13 cellular contexts compared by ENCODE assay signal in the genomic region with DNA sequence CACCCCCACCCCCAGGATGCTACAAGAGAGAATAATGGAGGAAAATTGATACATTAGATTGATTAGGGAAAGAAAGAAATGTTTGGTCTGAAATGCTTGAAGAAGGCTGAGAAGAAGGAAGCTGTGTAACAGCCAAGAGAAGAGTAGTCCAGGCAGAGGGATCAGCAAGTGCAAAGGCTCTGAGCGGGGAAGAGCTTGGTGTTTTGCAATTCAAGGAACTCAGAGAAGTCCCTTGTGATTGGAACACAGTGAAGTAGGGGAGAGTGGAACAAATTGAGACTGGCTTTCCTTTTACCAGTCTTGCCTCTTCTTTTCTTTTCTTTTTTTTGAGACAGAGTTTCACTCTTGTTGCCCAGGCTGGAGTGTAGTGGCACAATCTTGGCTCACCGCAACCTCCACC.
DNase-seq lines count a peak whose midpoint lies in the region; ATAC-seq, FAIRE-seq and TF ChIP-seq lines count a peak whose summit lies in the region.
"Had no signal": no experiment of that assay in that cellular context is flagged by ENCODE, and none has a peak within 500 bp of the region (broad histone marks: within the 10 kb centered on the region; RNA-seq: fewer than 3 reads in every experiment).

No MANE protein-coding gene starts in this region.

- no peak overlapping the region for H2BK12ac ChIP-seq in H1 (ENCODE audit: low read depth, low read length)

- no peak overlapping the region for H2BK120ac ChIP-seq in H1 (replicated peaks; ENCODE audit: low read depth, low read length)

- H3K4ac ChIP-seq in H1 (replicated peaks; ENCODE audit: insufficient read length, low read depth, low read length) = no peak overlapping the region

- H3K9ac ChIP-seq in OCI-LY3 (ENCODE audit: low read length) = peak overlapping the region; percentile 92; the same call in 1 of the 2 replicates
- no peak overlapping the region; a peak in 1 of 7 replicates for H3K9ac ChIP-seq in H1 (replicated peaks in 1 of 4; ENCODE audit: extremely low read depth in 1 of 4, low read depth in 3 of 4, low read length in 3 of 4)

- H3K79me2 ChIP-seq in OCI-LY3 (ENCODE audit: low read length) = no peaks in the 10 kb centered on the region
- H3K79me2 ChIP-seq in H1 (ENCODE audit: control insufficient read depth in 1 of 2, insufficient read depth in 2 of 2, low read length in 2 of 2) = no peaks in the 10 kb centered on the region

- H3K27ac ChIP-seq in 22Rv1 (peak overlapping the region; percentile 91), OCI-LY3 (ENCODE audit: low read length) (no peak overlapping the region), H1 (ENCODE audit: low read depth, low read length) (no peak overlapping the region), ascending aorta (no peak overlapping the region), uterus (no peak overlapping the region)
- H3K27ac ChIP-seq in CD4-positive, alpha-beta T cell (ENCODE audit: low read depth, low read length) = no peak overlapping the region

- no peak overlapping the region for H3K14ac ChIP-seq in H1 (ENCODE audit: insufficient read length)

- peak overlapping the region; percentile 42; the same call in 1 of the 2 replicates for H2AK5ac ChIP-seq in H1 (ENCODE audit: low read depth, low read length)

- TF ChIP-seq CTCF in 22Rv1 (IDR thresholded peaks at IDR 0.05) (no peak), OCI-LY3 (IDR thresholded peaks at IDR 0.05; ENCODE audit: low read depth, low read length) (no peak), H1 (IDR thresholded peaks at IDR 0.05; ENCODE audit: control extremely low read depth in 1 of 3, insufficient read depth in 1 of 3, low read depth in 1 of 3, low read length in 3 of 3) (no peak), ascending aorta (IDR thresholded peaks at IDR 0.05) (no peak), uterus (IDR thresholded peaks at IDR 0.05) (no peak), GM13977 (IDR thresholded peaks at IDR 0.05; ENCODE audit: extremely low read depth, insufficient read depth, missing control alignments) (no peak)
- TF ChIP-seq CTCF in CD4-positive, alpha-beta T cell (IDR thresholded peaks at IDR 0.05) = no peak

- no peak overlapping the region for H2BK5ac ChIP-seq in H1 (ENCODE audit: low read depth, low read length)

- peak overlapping the region; percentile 80 for H3K4me3 ChIP-seq in OCI-LY3 (ENCODE audit: low read length)
- peak overlapping the region in 1 of 4 experiments; percentile 76; a peak in 2 of 8 replicates for H3K4me3 ChIP-seq in H1 (ENCODE audit: extremely low read depth in 1 of 4, insufficient read depth in 2 of 4, low read depth in 3 of 4, low read length in 4 of 4)
- H3K4me3 ChIP-seq in ascending aorta = no peak overlapping the region
- no peak overlapping the region for H3K4me3 ChIP-seq in uterus

- no peaks in the 10 kb centered on the region for H4K20me1 ChIP-seq in OCI-LY3 (ENCODE audit: insufficient read depth, low read length)
- H4K20me1 ChIP-seq in H1 (replicated peaks in 1 of 2; ENCODE audit: control insufficient read depth in 1 of 2, insufficient read depth in 2 of 2, low read length in 2 of 2) = no peaks in the 10 kb centered on the region

- H3K23me2 ChIP-seq in H1 (ENCODE audit: low read depth, low read length) = peaks cover 3% of the 10 kb centered on the region; the same call in 1 of the 2 replicates

- 83% methylated on average over 2 of the region's 2 CpGs; no CpG with 5 or more reads in 1 of the 2 experiments for WGBS in H1 (ENCODE audit: extremely low coverage in 1 of 2, insufficient coverage in 1 of 2, insufficient read length in 1 of 2, insufficient replicate concordance in 2 of 2, low coverage in 1 of 2, low lambda C conversion rate in 2 of 2, missing lambda C conversion rate in 1 of 2), 2 experiments

- no peak overlapping the region for H4K8ac ChIP-seq in H1 (ENCODE audit: extremely low read depth, insufficient read depth, low read length)

- TF ChIP-seq RAD21 in H1 (IDR thresholded peaks at IDR 0.05 in 1 of 2, conservative IDR thresholded peaks at IDR 0.05 in 1 of 2; ENCODE audit: low read depth in 2 of 2, low read length in 2 of 2) = no peak

- H3K4me3 Mint-ChIP-seq in CD4-positive, alpha-beta T cell = peak overlapping the region; percentile 21

- POLR2A ChIA-PET in CD4-positive, alpha-beta T cell (lab: Charles Lee) = interaction anchor here (1.4 kb wide), 1 partner anchor 76 kb away, joined by 5 read pairs; the partner anchor contains the start of gene CHD6
- POLR2A ChIA-PET in H1 (lab: Charles Lee; ENCODE audit: partially characterized antibody) = interaction anchor here (0.6 to 1.1 kb wide), 3 partner anchors 54 to 842 kb away, joined by 3 to 5 read pairs (median 3); no protein-coding TSS in a partner anchor

- H3K4me1 ChIP-seq in OCI-LY3 (ENCODE audit: low read length) (peaks cover 25% of the 10 kb centered on the region), H1 (replicated peaks in 1 of 4; ENCODE audit: control insufficient read depth in 3 of 4, insufficient read depth in 4 of 4, low read length in 3 of 4) (peaks cover 0 to 6% (median 1%) of the 10 kb centered on the region in 4 experiments; a peak in 1 of 7 replicates), ascending aorta (peaks cover 0 to 5% of the 10 kb centered on the region in 2 donors), uterus (peaks cover 0 to 4% of the 10 kb centered on the region in 2 donors)

- H4K5ac ChIP-seq in H1 (ENCODE audit: insufficient read length, low read depth, low read length) = no peak overlapping the region

- H3K4me2 ChIP-seq in OCI-LY3 (ENCODE audit: low read length) (peak overlapping the region; percentile 67), H1 (ENCODE audit: insufficient read depth in 1 of 2, low read depth in 2 of 2, low read length in 2 of 2) (peak overlapping the region in 1 of 2 experiments; percentile 65; a peak in 1 of 4 replicates)

- peaks cover 27% of the 10 kb centered on the region for H3K4me1 Mint-ChIP-seq in CD4-positive, alpha-beta T cell (ENCODE audit: low read depth)

- no peak overlapping the region for H4K91ac ChIP-seq in H1 (replicated peaks; ENCODE audit: insufficient read length, low read length)

- H2BK15ac ChIP-seq in H1 (ENCODE audit: low read length) = no peak overlapping the region

- no peak overlapping the region for H2BK20ac ChIP-seq in H1 (ENCODE audit: low read length)

- H3K9me3 Mint-ChIP-seq in CD4-positive, alpha-beta T cell = no peaks in the 10 kb centered on the region
- H3K9me3 Mint-ChIP-seq: nephron progenitor cell had no signal

- H3K36me3 Mint-ChIP-seq in CD4-positive, alpha-beta T cell (ENCODE audit: low read depth) = peaks cover 6% of the 10 kb centered on the region

- intact Hi-C loops in CD4-positive, alpha-beta T cell (cut with DNase I, micrococcal nuclease) = loop anchor here (5.0 to 10.0 kb wide), 6 partner anchors 77 to 1490 kb away; partner anchors contain the start of genes CHD6 (in 1 of the 2), PLCG1 (in 1 of the 2), PTPRT (in 1 of the 2) and TOP1 (in 1 of the 2)
- intact Hi-C loops in ascending aorta (cut with DNase I) (loop anchor here (5.0 to 10.0 kb wide), 2 partner anchors 217 to 1400 kb away; no protein-coding TSS in a partner anchor), uterus (cut with DNase I; ENCODE audit: low total_unique reads) (no loop called here)

- in situ Hi-C loops in GM13977 (cut with MboI; ENCODE audit: low pct_unique_long_range_greater_than_20kb, low sequenced_read_pairs, unreplicated experiment) = no loop called here

- H2AFZ ChIP-seq in OCI-LY3 (ENCODE audit: low read depth, low read length) = peak overlapping the region; percentile 35; the same call in 1 of the 2 replicates
- H2AFZ ChIP-seq in H1 (ENCODE audit: low read length) = no peak overlapping the region

- CTCF ChIA-PET in CD4-positive, alpha-beta T cell (lab: Charles Lee) = no interaction called here
- CTCF ChIA-PET in H1 (lab: Charles Lee; ENCODE audit: partially characterized antibody) = interaction anchor here (0.5 to 2.0 kb wide), 8 partner anchors 10 to 507 kb away, joined by 3 to 8 read pairs (median 4); no protein-coding TSS in a partner anchor

- TF ChIP-seq EP300 in H1 (IDR thresholded peaks at IDR 0.05; ENCODE audit: borderline replicate concordance in 1 of 2, low read depth in 2 of 2, low read length in 2 of 2) = no peak

- H3K56ac ChIP-seq in H1 (replicated peaks; ENCODE audit: insufficient read length, low read depth, low read length) = no peak overlapping the region

- peak overlapping the region; percentile 63 for H3K27ac Mint-ChIP-seq in CD4-positive, alpha-beta T cell
- H3K27ac Mint-ChIP-seq: nephron progenitor cell had no signal

- no peak for FAIRE-seq in H1 (lab: Jason Lieb, UNC)

- no peaks in the 10 kb centered on the region for H3K79me1 ChIP-seq in H1 (ENCODE audit: low read depth, low read length)

- H3K9me3 ChIP-seq in CD4-positive, alpha-beta T cell (ENCODE audit: control insufficient read depth, low read length) = no peaks in the 10 kb centered on the region
- no peaks in the 10 kb centered on the region for H3K9me3 ChIP-seq in OCI-LY3 (ENCODE audit: insufficient read depth, low read length)
- no peaks in the 10 kb centered on the region for H3K9me3 ChIP-seq in H1 (ENCODE audit: insufficient read depth in 2 of 2, low read depth in 1 of 2, low read length in 1 of 2)
- no peaks in the 10 kb centered on the region for H3K9me3 ChIP-seq in ascending aorta
- H3K9me3 ChIP-seq in uterus = no peaks in the 10 kb centered on the region

- ATAC-seq in CD4-positive, alpha-beta T cell (ENCODE audit: poor library complexity) = no peak

- H3K18ac ChIP-seq in H1 (ENCODE audit: extremely low read depth, low read length) = no peak overlapping the region

- TF ChIP-seq POLR2A in H1 (IDR thresholded peaks at IDR 0.05; ENCODE audit: control extremely low read depth in 1 of 2, low read depth in 2 of 2, low read length in 2 of 2) (no peak), uterus (IDR thresholded peaks at IDR 0.05) (no peak)

- DNase-seq in CD4-positive, alpha-beta T cell = no peak
- DNase-seq in H1 (ENCODE audit: low read depth in 1 of 2, low spot score in 2 of 2) (no peak), ascending aorta (ENCODE audit: low spot score in 2 of 2) (no peak), uterus (no peak), GM13977 (ENCODE audit: low spot score) (no peak)
- no peak for DNase-seq in NK-92 treated with Interleukin-12 subunit alpha and Interleukin-12 subunit beta, amount 100 ng/mL, for 24 hours (lab: John Stamatoyannopoulos, UW)
- DNase-seq: C1 segment of cervical spinal cord, cerebellar nuclear complex, H7, NCI-H2107, nephron progenitor cell had no signal

- H3K27me3 Mint-ChIP-seq in CD4-positive, alpha-beta T cell = peaks cover 5% of the 10 kb centered on the region

- no peaks in the 10 kb centered on the region for H3K27me3 ChIP-seq in CD4-positive, alpha-beta T cell (ENCODE audit: control insufficient read depth, insufficient read depth, low read length)
- H3K27me3 ChIP-seq in OCI-LY3 (ENCODE audit: low read depth, low read length) (peaks cover 15% of the 10 kb centered on the region; the same call in 1 of the 2 replicates), H1 (replicated peaks in 1 of 4; ENCODE audit: control insufficient read depth in 3 of 4, extremely low read depth in 1 of 4, insufficient read depth in 3 of 4, low read length in 3 of 4) (no peaks in the 10 kb centered on the region), ascending aorta (no peaks in the 10 kb centered on the region), uterus (no peaks in the 10 kb centered on the region)

- H3K36me3 ChIP-seq in OCI-LY3 (replicated peaks; ENCODE audit: low read depth, low read length) = no peaks in the 10 kb centered on the region
- no peaks in the 10 kb centered on the region for H3K36me3 ChIP-seq in H1 (ENCODE audit: control insufficient read depth in 2 of 4, insufficient read depth in 4 of 4, low read length in 3 of 4)
- H3K36me3 ChIP-seq in ascending aorta = no peaks in the 10 kb centered on the region
- no peaks in the 10 kb centered on the region for H3K36me3 ChIP-seq in uterus

- H3K23ac ChIP-seq in H1 (ENCODE audit: insufficient read length) = no peak overlapping the region
